Comparison of ENCODE assay signal across 8 cellular contexts in genomic region chr7:73410108-73410516, GRCh38. TPM values are rescaled to one million over a fixed set of nuclear protein-coding genes. Genes with fewer than 3 reads are reported as not detected.
DNase-seq lines count a peak whose midpoint lies in the region; ATAC-seq and TF ChIP-seq lines count a peak whose summit lies in the region.
"Not testable (repeated sequence)": the region's sequence is repeated elsewhere in the genome, so short reads cannot be mapped to it uniquely, and the experiment has no call there.
"Had no signal": no experiment of that assay in that cellular context is flagged by ENCODE, and none has a peak within 500 bp of the region (broad histone marks: within the 10 kb centered on the region; RNA-seq: fewer than 3 reads in every experiment).

No MANE protein-coding gene starts in this region.

- not testable (repeated sequence) for TF ChIP-seq CTCF in dorsolateral prefrontal cortex (IDR thresholded peaks at IDR 0.05 in 54 of 56, conservative IDR thresholded peaks at IDR 0.05 in 2 of 56; ENCODE audit: low read depth in 1 of 56, partially characterized antibody in 56 of 56); nephron (IDR thresholded peaks at IDR 0.05; ENCODE audit: unreplicated experiment in 3 of 3); thoracic aorta (IDR thresholded peaks at IDR 0.05)

- peak; percentile 37 for DNase-seq in M059J (ENCODE audit: low read depth)
- DNase-seq in dorsolateral prefrontal cortex; Right ventricle myocardium superior; left colon; thoracic aorta (ENCODE audit: low spot score): not testable (repeated sequence)

- not testable (repeated sequence) for H3K36me3 ChIP-seq in thoracic aorta

- intact Hi-C loops in dorsolateral prefrontal cortex (cut with DNase I); Right ventricle myocardium superior (cut with DNase I); left colon (cut with DNase I, micrococcal nuclease): not testable (repeated sequence)

- peak overlapping the region in 30 of 59 donors; percentile 4 to 78 (median 48) for H3K27ac ChIP-seq in dorsolateral prefrontal cortex
- H3K27ac ChIP-seq in thoracic aorta: not testable (repeated sequence)

- not testable (repeated sequence) for H3K27me3 Mint-ChIP-seq in nephron (ENCODE audit: low read depth)

- H3K27me3 ChIP-seq in dorsolateral prefrontal cortex; thoracic aorta (replicated peaks; ENCODE audit: insufficient read depth): not testable (repeated sequence)

- not testable (repeated sequence) for H3K4me1 ChIP-seq in thoracic aorta (ENCODE audit: control insufficient read depth in 1 of 2, low read depth in 2 of 2)

- ATAC-seq in SK-N-SH treated with all-trans-retinoic acid at 6 μM for 48 hours (peak; percentile 46; the same call in 2 of the 3 replicates), Right ventricle myocardium superior (ENCODE audit: poor library complexity) (peak; percentile 65), left colon (peak; percentile 82)
- not testable (repeated sequence) for ATAC-seq in thoracic aorta (ENCODE audit: insufficient number of reproducible peaks, low FRiP score, low read depth)

- H3K27ac Mint-ChIP-seq in nephron: peak overlapping the region in 2 of 3 experiments; percentile 51 to 87

- H3K9me3 ChIP-seq in thoracic aorta: not testable (repeated sequence)

- not testable (repeated sequence) for H3K4me1 Mint-ChIP-seq in nephron

- not testable (repeated sequence) for H3K36me3 Mint-ChIP-seq in nephron (ENCODE audit: low read depth)

- H3K4me3 ChIP-seq in dorsolateral prefrontal cortex (peak overlapping the region in 25 of 59 donors; percentile 2 to 45 (median 23)), thoracic aorta (peak overlapping the region; percentile 25)

- not testable (repeated sequence) for H3K4me3 Mint-ChIP-seq in nephron

- not testable (repeated sequence) for H3K9me3 Mint-ChIP-seq in nephron

RNA-seq across cellular contexts. Expression of gene FZD9, which starts 23.5 kb away (rescaled TPM):
- 0.10 and 0.12 TPM in 2 replicates for total RNA-seq in M059J (2014; rRNA removed; shearing (Covaris generic))
- total RNA-seq in dorsolateral prefrontal cortex: 10 to 100 TPM in 2 of 120 experiments, 1 to 10 TPM in 118; 1.1 to 15.0 (median 3.9) TPM
- total RNA-seq in Right ventricle myocardium superior: 0.24 TPM
- total RNA-seq in left colon: under 1 TPM; 0.12 to 0.25 TPM
- under 1 TPM in 1 of 2 donors, not detected in 1; 0.41 TPM for total RNA-seq in thoracic aorta
- total RNA-seq: HT1080 had no signal
